In genomic region chr1:221904319-221904718, GRCh38 we compare ENCODE assay signal across 3 cellular contexts.
"Had no signal": no experiment of that assay in that cellular context is flagged by ENCODE, and none has a peak within 500 bp of the region (broad histone marks: within the 10 kb centered on the region; RNA-seq: fewer than 3 reads in every experiment).

No MANE protein-coding gene starts in this region.

- H3K4me3 ChIP-seq: GM12878 had no signal

- ATAC-seq: GM12878 had no signal

- DNase-seq: GDM1, GF-D8 had no signal
